6 cellular contexts compared by ENCODE assay signal in genomic region chr3:130423064-130423463, GRCh38.
"Had no signal": no experiment of that assay in that cellular context is flagged by ENCODE, and none has a peak within 500 bp of the region (broad histone marks: within the 10 kb centered on the region; RNA-seq: fewer than 3 reads in every experiment).

No MANE protein-coding gene starts in this region.

- H3K27ac ChIP-seq: HL-60 had no signal

- ATAC-seq: K562 had no signal

- DNase-seq: IMR-90, KBM-7, KG1 had no signal

- H3K4me3 ChIP-seq: K562 had no signal

- FAIRE-seq: HTR-8/SVneo, K562 had no signal
